ENCODE assay signal across 8 cellular contexts in the genomic region with DNA sequence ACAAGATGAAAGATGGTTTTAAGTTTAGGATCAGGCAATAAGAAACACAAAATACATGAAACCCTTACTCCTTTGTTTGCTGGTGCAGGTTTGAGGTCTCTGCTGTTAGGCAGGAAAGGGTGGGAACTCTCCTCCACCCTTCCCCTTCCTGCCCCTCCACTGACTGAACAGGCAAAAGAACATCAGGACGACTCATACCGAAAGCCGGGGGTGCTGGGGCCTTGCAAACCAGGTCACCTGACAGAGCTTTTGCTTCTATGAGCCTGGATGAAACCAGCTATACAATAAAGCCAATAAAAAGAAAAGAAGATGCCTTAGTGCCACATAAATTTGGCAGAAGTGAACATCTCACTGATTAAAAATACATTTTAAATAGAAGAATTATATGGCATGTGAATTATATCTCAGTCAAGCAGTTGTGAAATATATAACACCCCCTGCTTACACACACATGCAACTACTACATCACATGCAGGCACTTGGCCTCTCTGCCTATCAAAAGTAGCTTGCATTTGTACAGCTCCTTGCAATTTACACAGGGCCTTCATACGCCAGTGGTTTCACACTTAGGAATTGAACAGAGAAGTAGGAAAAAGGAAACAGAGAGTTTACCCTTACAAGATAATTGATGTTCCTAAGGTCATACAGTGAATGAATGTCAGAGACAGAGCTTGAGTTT.
DNase-seq lines count a peak whose midpoint lies in the region; ATAC-seq and TF ChIP-seq lines count a peak whose summit lies in the region.

No MANE protein-coding gene starts in this region.

- peaks cover 59% of the 10 kb centered on the region for H3K4me1 ChIP-seq in DND-41 (ENCODE audit: insufficient read depth, low read length)

- H3K4me3 ChIP-seq in DND-41 (ENCODE audit: low read depth in 1 of 2, low read length in 2 of 2): no peak overlapping the region; a peak in 1 of 4 replicates

- H2AFZ ChIP-seq in DND-41 (ENCODE audit: low read depth, low read length): peak overlapping the region; percentile 38

- peak overlapping the region; percentile 42 for H3K4me3 Mint-ChIP-seq in activated T-cell treated with anti-CD3 and anti-CD28 coated beads, Interleukin-2, amount 50 U/mL, for 4 hours
- peak overlapping the region; percentile 69 for H3K4me3 Mint-ChIP-seq in memory B cell

- no peaks in the 10 kb centered on the region for H3K27me3 Mint-ChIP-seq in activated T-cell treated with anti-CD3 and anti-CD28 coated beads, Interleukin-2, amount 50 U/mL, for 4 hours (ENCODE audit: low read depth)
- peaks cover 7% of the 10 kb centered on the region for H3K27me3 Mint-ChIP-seq in memory B cell

- H3K4me1 Mint-ChIP-seq in activated T-cell treated with anti-CD3 and anti-CD28 coated beads, Interleukin-2, amount 50 U/mL, for 4 hours (ENCODE audit: low read depth): peaks cover 97% of the 10 kb centered on the region
- peaks cover 57% of the 10 kb centered on the region for H3K4me1 Mint-ChIP-seq in memory B cell

- peak; percentile 80 for DNase-seq in DND-41
- peak; percentile 48 for DNase-seq in LHCN-M2 (ENCODE audit: low read depth)
- peak; percentile 61 for DNase-seq in activated T-cell treated with anti-CD3 and anti-CD28 coated beads, Interleukin-2, amount 50 U/mL, for 4 hours
- DNase-seq in memory B cell (ENCODE audit: low spot score in 2 of 2): no peak
- DNase-seq in cerebellar cortex (ENCODE audit: low spot score): no peak
- no peak for DNase-seq in substantia nigra (lab: John Stamatoyannopoulos, UW)
- no peak for DNase-seq in erythroblast (lab: John Stamatoyannopoulos, UW)

- peak overlapping the region; percentile 45 for H3K27ac Mint-ChIP-seq in memory B cell

- ATAC-seq in DND-41 (ENCODE audit: insufficient read depth, low read depth) (peak; percentile 92), GM21576 (IDR thresholded peaks at IDR 0.05; ENCODE audit: unreplicated experiment) (peak; percentile 93), memory B cell (ENCODE audit: low read depth) (peak; percentile 91)
- peak; percentile 71 to 73 for ATAC-seq in activated T-cell treated with anti-CD3 and anti-CD28 coated beads, Interleukin-2, amount 50 U/mL, for 4 hours

- no peaks in the 10 kb centered on the region for H3K79me2 ChIP-seq in DND-41 (ENCODE audit: insufficient read depth, low read length)

- H3K9ac ChIP-seq in DND-41 (ENCODE audit: low read depth, low read length): peak overlapping the region; percentile 30

- H3K27me3 ChIP-seq in DND-41 (ENCODE audit: insufficient read depth, low read length, poor library complexity): no peaks in the 10 kb centered on the region

- no peak for TF ChIP-seq CTCF in DND-41 (IDR thresholded peaks at IDR 0.05; ENCODE audit: borderline replicate concordance, extremely low read depth, low read length, poor library complexity, severe bottlenecking)

- H3K36me3 Mint-ChIP-seq in activated T-cell treated with anti-CD3 and anti-CD28 coated beads, Interleukin-2, amount 50 U/mL, for 4 hours (ENCODE audit: insufficient read depth): peaks cover 3% of the 10 kb centered on the region
- no peaks in the 10 kb centered on the region for H3K36me3 Mint-ChIP-seq in memory B cell

- no peak for TF ChIP-seq POLR2A in erythroblast (IDR thresholded peaks at IDR 0.05; ENCODE audit: low read length)

- H3K9me3 Mint-ChIP-seq in activated T-cell treated with anti-CD3 and anti-CD28 coated beads, Interleukin-2, amount 50 U/mL, for 4 hours: no peaks in the 10 kb centered on the region
- H3K9me3 Mint-ChIP-seq in memory B cell: no peaks in the 10 kb centered on the region

- H3K4me2 ChIP-seq in DND-41 (ENCODE audit: insufficient read depth, low read length): peak overlapping the region; percentile 48

- no peaks in the 10 kb centered on the region for H3K9me3 ChIP-seq in DND-41 (ENCODE audit: insufficient read depth, low read length, severe bottlenecking)

- H3K27ac ChIP-seq in DND-41 (ENCODE audit: low read length) (peak overlapping the region; percentile 54), substantia nigra (ENCODE audit: low read depth, low read length, poor library complexity, severe bottlenecking) (no peak overlapping the region)

- H3K36me3 ChIP-seq in DND-41 (ENCODE audit: insufficient read depth, low read length): no peaks in the 10 kb centered on the region

- no peaks in the 10 kb centered on the region for H4K20me1 ChIP-seq in DND-41 (ENCODE audit: insufficient read depth, low read length)

Comparison
In these comparisons a context has a peak if more than half of its experiments do, and no peak if none do; other contexts are left out.
1. DNase-seq: peak in DND-41 (single experiment), LHCN-M2 (single experiment) and activated T-cell treated with anti-CD3 and anti-CD28 coated beads, Interleukin-2, amount 50 U/mL, for 4 hours (single experiment); none in memory B cell (0 of 2), cerebellar cortex (single experiment), substantia nigra (0 of 49) and erythroblast (0 of 2).
2. Peak in every context shown above with its lines, with median percentiles within 50 percentile points of each other: ATAC-seq.